In genomic region chr3:143343944-143344343, GRCh38 we compare ENCODE assay signal across 18 cellular contexts.
DNase-seq lines count a peak whose midpoint lies in the region; ATAC-seq, FAIRE-seq and TF ChIP-seq lines count a peak whose summit lies in the region.
"Had no signal": no experiment of that assay in that cellular context is flagged by ENCODE, and none has a peak within 500 bp of the region (broad histone marks: within the 10 kb centered on the region; RNA-seq: fewer than 3 reads in every experiment).

No MANE protein-coding gene starts in this region.

- H3K27me3 ChIP-seq in endothelial cell of umbilical vein (ENCODE audit: control insufficient read depth in 2 of 2, insufficient read depth in 2 of 2, low read length in 2 of 2) = no peaks in the 10 kb centered on the region
- H3K27me3 ChIP-seq in foreskin keratinocyte = no peaks in the 10 kb centered on the region
- H3K27me3 ChIP-seq: BE2C had no signal

- peak; percentile 83 for DNase-seq in COLO829 (ENCODE audit: low spot score)
- DNase-seq in endothelial cell of umbilical vein (ENCODE audit: low read depth, low spot score) = peak; percentile 40
- peak; percentile 36 for DNase-seq in inferior parietal cortex (ENCODE audit: extremely low spot score)
- peak; percentile 44 for DNase-seq in renal cortical epithelial cell (ENCODE audit: low read depth)
- no peak for DNase-seq in NCI-H2029 treated with DMSO at 0.1 percent for 48 hours (lab: John Stamatoyannopoulos, UW)
- DNase-seq in mucosa of gallbladder (ENCODE audit: low spot score) = no peak
- no peak for DNase-seq in foreskin keratinocyte
- DNase-seq: ACHN; BE2C; CD4-positive, alpha-beta memory T cell; COR-L47; DMS153; GF-D8; GOT3; H9 had no signal

- peak overlapping the region; percentile 86 for H3K4me2 ChIP-seq in endothelial cell of umbilical vein (ENCODE audit: insufficient read depth, low read length)

- ATAC-seq in GM21447 (IDR thresholded peaks at IDR 0.05; ENCODE audit: unreplicated experiment) (no peak), foreskin keratinocyte (no peak)

- intact Hi-C loops in endothelial cell of umbilical vein (cut with micrococcal nuclease) = loop anchor here (1.0 kb wide), 1 partner anchor 13 kb away; no protein-coding TSS in a partner anchor

- H3K36me3 ChIP-seq in endothelial cell of umbilical vein (ENCODE audit: control insufficient read depth in 2 of 2, extremely low read depth in 1 of 2, insufficient read depth in 2 of 2, low read length in 2 of 2) = no peaks in the 10 kb centered on the region
- H3K36me3 ChIP-seq: BE2C had no signal

- TF ChIP-seq CTCF in endothelial cell of umbilical vein (IDR thresholded peaks at IDR 0.05; ENCODE audit: extremely low read depth in 1 of 2, insufficient read depth in 1 of 2, low read depth in 1 of 2, low read length in 2 of 2) (no peak), foreskin keratinocyte (conservative IDR thresholded peaks at IDR 0.05) (no peak)

- no peaks in the 10 kb centered on the region for H3K9me3 ChIP-seq in endothelial cell of umbilical vein (replicated peaks; ENCODE audit: control insufficient read depth, insufficient read depth, low read length)
- H3K9me3 ChIP-seq: BE2C had no signal

- CTCF ChIA-PET in endothelial cell of umbilical vein (lab: Charles Lee) = interaction anchor here (0.5 to 1.5 kb wide), 4 partner anchors 13 to 330 kb away, joined by 3 to 5 read pairs (median 3); no protein-coding TSS in a partner anchor

- no peak overlapping the region for H3K9ac ChIP-seq in endothelial cell of umbilical vein (replicated peaks; ENCODE audit: extremely low read depth, insufficient read depth, low read length)

- FAIRE-seq in endothelial cell of umbilical vein (lab: Jason Lieb, UNC) = no peak
- FAIRE-seq: D721Med had no signal

- peaks cover 31% of the 10 kb centered on the region for H3K4me1 ChIP-seq in endothelial cell of umbilical vein (ENCODE audit: control insufficient read depth, extremely low read depth, insufficient read depth, low read length)
- H3K4me1 ChIP-seq in foreskin keratinocyte = no peaks in the 10 kb centered on the region
- H3K4me1 ChIP-seq: BE2C had no signal

- TF ChIP-seq POLR2A in endothelial cell of umbilical vein (IDR thresholded peaks at IDR 0.05; ENCODE audit: low read depth, low read length) = no peak

- POLR2A ChIA-PET in endothelial cell of umbilical vein (lab: Charles Lee) = no interaction called here

- no TSS peak for BruUV-seq in endothelial cell of umbilical vein (replicated peaks; lab: Mats Ljungman, UMichigan)

- no peaks in the 10 kb centered on the region for H4K20me1 ChIP-seq in endothelial cell of umbilical vein (replicated peaks; ENCODE audit: control insufficient read depth, extremely low read depth, insufficient read depth, low read length)

- dilution Hi-C loops in endothelial cell of umbilical vein (cut with MboI; ENCODE audit: extremely low pct_ligation_motif_present, low sequenced_read_pairs) = no loop called here

- H3K9me1 ChIP-seq in endothelial cell of umbilical vein (replicated peaks; ENCODE audit: control insufficient read depth, extremely low read depth, insufficient read depth, low read length) = no peaks in the 10 kb centered on the region

- H3K27ac ChIP-seq in endothelial cell of umbilical vein (ENCODE audit: insufficient read depth, low read depth, low read length) (peak overlapping the region; percentile 54), foreskin keratinocyte (no peak overlapping the region)
- H3K27ac ChIP-seq: C4-2B had no signal

- H3K79me2 ChIP-seq in endothelial cell of umbilical vein (ENCODE audit: control insufficient read depth, insufficient read depth, low read length) = no peaks in the 10 kb centered on the region

- no peak overlapping the region for H2AFZ ChIP-seq in endothelial cell of umbilical vein (ENCODE audit: low read depth, low read length)

- no peak overlapping the region for H3K4me3 ChIP-seq in endothelial cell of umbilical vein (replicated peaks in 1 of 3; ENCODE audit: insufficient read depth in 1 of 3, low read depth in 1 of 3, low read length in 3 of 3)

TF ChIP-seq in endothelial cell of umbilical vein, 7 proteins besides CTCF, POLR2A, EP300 and RAD21:
- TF ChIP-seq MYC (IDR thresholded peaks at IDR 0.05; ENCODE audit: low read depth, low read length) (no peak), FOS (IDR thresholded peaks at IDR 0.05; ENCODE audit: borderline replicate concordance, insufficient read depth, low read length) (no peak), EZH2 (IDR thresholded peaks at IDR 0.05; ENCODE audit: borderline replicate concordance, low read depth, low read length, severe bottlenecking) (no peak), POLR2AphosphoS5 (IDR thresholded peaks at IDR 0.05; ENCODE audit: insufficient read depth, low read depth, low read length) (no peak)

Comparison
In these comparisons a context has a peak if more than half of its experiments do, and no peak if none do; other contexts are left out.
1. DNase-seq: peak in COLO829 (single experiment), endothelial cell of umbilical vein (single experiment), inferior parietal cortex (single experiment) and renal cortical epithelial cell (single experiment); none in NCI-H2029 treated with DMSO at 0.1 percent for 48 hours (single experiment), mucosa of gallbladder (single experiment) and foreskin keratinocyte (0 of 2).